8 cellular contexts compared by ENCODE assay signal in the genomic region with DNA sequence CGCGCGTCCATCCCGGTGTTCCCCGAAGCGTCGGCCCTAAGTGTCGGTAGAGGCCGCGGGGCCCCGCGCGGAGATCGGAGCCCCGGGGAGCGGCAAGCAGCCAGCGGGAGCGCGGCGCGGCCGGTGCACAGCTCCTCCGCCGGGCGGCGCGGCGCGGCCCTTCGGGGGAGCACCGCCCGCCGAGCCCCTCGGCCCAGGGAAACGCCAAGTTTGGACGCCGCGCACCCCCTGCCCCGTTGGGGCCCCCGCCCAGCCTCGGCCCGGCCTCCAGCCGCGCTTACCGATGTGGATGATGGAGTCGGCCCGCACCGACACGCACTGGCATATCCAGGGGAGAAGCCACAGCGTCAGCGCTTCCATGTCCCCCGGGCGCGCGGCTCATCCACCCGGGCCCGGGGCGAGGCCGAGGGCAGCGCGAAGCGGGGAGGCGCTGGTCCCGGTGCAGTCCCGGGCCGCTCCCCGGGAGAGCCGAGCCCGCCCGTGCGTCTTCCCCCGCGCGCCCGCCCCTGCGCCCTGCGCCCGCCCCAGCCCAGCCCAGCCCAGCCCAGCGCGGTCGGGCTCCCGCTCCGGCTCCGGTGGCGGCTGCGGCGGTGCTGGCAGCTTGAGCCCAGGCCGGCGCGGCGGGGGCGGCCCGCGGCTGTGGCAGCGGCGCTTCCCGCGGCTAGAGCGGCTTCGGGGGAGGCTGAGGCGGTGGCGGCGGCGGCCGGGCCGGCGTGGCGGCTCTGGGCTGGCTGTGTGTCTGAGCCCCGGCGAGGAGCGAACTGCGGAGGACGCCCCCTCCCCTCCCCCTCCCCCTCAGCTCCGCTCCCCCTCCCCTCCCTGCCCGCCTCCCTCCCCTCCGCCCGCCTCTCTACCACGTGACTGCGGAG. TPM values are rescaled to one million over a fixed set of nuclear protein-coding genes. Genes with fewer than 3 reads are reported as not detected.
DNase-seq lines count a peak whose midpoint lies in the region; ATAC-seq and TF ChIP-seq lines count a peak whose summit lies in the region.

A gene (minus strand): TSS at position 763 of the 869 bp plus-strand sequence.

- peak within 1 kb of the TSS; percentile 89 for H3K4me3 Mint-ChIP-seq in T-helper 17 cell
- peak within 1 kb of the TSS; percentile 52 to 89 (median 80) for H3K4me3 Mint-ChIP-seq in naive thymus-derived CD4-positive, alpha-beta T cell

- peak within 1 kb of the TSS; percentile 69 for H3K4me2 ChIP-seq in DOHH2 (ENCODE audit: low read length)

- H3K4me3 ChIP-seq in DOHH2 (ENCODE audit: low read length) = peak within 1 kb of the TSS; percentile 68
- H3K4me3 ChIP-seq in esophagus squamous epithelium = peak within 1 kb of the TSS; percentile 33 to 66 (median 51)
- no peak within 1 kb of the TSS for H3K4me3 ChIP-seq in naive thymus-derived CD4-positive, alpha-beta T cell (ENCODE audit: low read length)

- ATAC-seq in T-helper 17 cell = peak; percentile 55
- ATAC-seq in naive thymus-derived CD4-positive, alpha-beta T cell = peak; percentile 33
- ATAC-seq in HG03565 (IDR thresholded peaks at IDR 0.05; ENCODE audit: unreplicated experiment) = no peak
- no peak for ATAC-seq in GM21381 (IDR thresholded peaks at IDR 0.05; ENCODE audit: unreplicated experiment)

- WGBS in esophagus squamous epithelium, 2 donors = 0% methylated on average over 6 of the region's 119 CpGs; no CpG with 5 or more reads in 1 of the 2 donors

- H3K4me1 Mint-ChIP-seq in T-helper 17 cell = peaks cover 6% of the 10 kb centered on the region
- H3K4me1 Mint-ChIP-seq in naive thymus-derived CD4-positive, alpha-beta T cell = peaks cover 6 to 25% (median 15%) of the 10 kb centered on the region in 7 donors

- TF ChIP-seq POLR2A in esophagus squamous epithelium (IDR thresholded peaks at IDR 0.05) = no peak

- H3K36me3 ChIP-seq in DOHH2 (ENCODE audit: control insufficient read depth, low read length) (no peaks in the 10 kb centered on the region), esophagus squamous epithelium (no peaks in the 10 kb centered on the region)
- no peaks in the 10 kb centered on the region for H3K36me3 ChIP-seq in naive thymus-derived CD4-positive, alpha-beta T cell (ENCODE audit: control insufficient read depth in 2 of 3, insufficient read depth in 3 of 3, low read length in 3 of 3)

- POLR2A ChIA-PET in HEK293T (lab: Yijun Ruan, JAX) = interaction anchor here (1.0 to 1.3 kb wide), 2 partner anchors 8 to 35 kb away, joined by 3 read pairs; no protein-coding TSS in a partner anchor
- POLR2A ChIA-PET in naive thymus-derived CD4-positive, alpha-beta T cell (lab: Charles Lee) = no interaction called here

- H3K27ac Mint-ChIP-seq in T-helper 17 cell = no peak within 1 kb of the TSS
- H3K27ac Mint-ChIP-seq in naive thymus-derived CD4-positive, alpha-beta T cell = no peak within 1 kb of the TSS

- TF ChIP-seq CTCF in DOHH2 (IDR thresholded peaks at IDR 0.05; ENCODE audit: low read depth, low read length, poor library complexity, severe bottlenecking) (no peak), esophagus squamous epithelium (IDR thresholded peaks at IDR 0.05) (peak in 1 of 6 experiments; percentile 7)

- H3K4me1 ChIP-seq in DOHH2 (ENCODE audit: control insufficient read depth, low read length) = peaks cover 10% of the 10 kb centered on the region
- peaks cover 14 to 51% (median 41%) of the 10 kb centered on the region in 3 donors for H3K4me1 ChIP-seq in esophagus squamous epithelium
- peaks cover 0 to 11% of the 10 kb centered on the region in 2 donors for H3K4me1 ChIP-seq in naive thymus-derived CD4-positive, alpha-beta T cell (ENCODE audit: control insufficient read depth in 2 of 2, insufficient read depth in 2 of 2, low read length in 2 of 2)

- H3K27ac ChIP-seq in DOHH2 (ENCODE audit: low read depth, low read length) (no peak within 1 kb of the TSS), esophagus squamous epithelium (peak within 1 kb of the TSS in 2 of 4 donors; percentile 56 to 62)
- no peak within 1 kb of the TSS for H3K27ac ChIP-seq in naive thymus-derived CD4-positive, alpha-beta T cell (ENCODE audit: low read depth, low read length)

- H3K79me2 ChIP-seq in DOHH2 (ENCODE audit: control insufficient read depth, low read length) = no peaks in the 10 kb centered on the region

- H3K9me2 ChIP-seq in DOHH2 (replicated peaks; ENCODE audit: control insufficient read depth, low read length) = no peaks in the 10 kb centered on the region

- H3K27me3 ChIP-seq in DOHH2 (ENCODE audit: control insufficient read depth, low read length) (peaks cover 54% of the 10 kb centered on the region), esophagus squamous epithelium (peaks cover 12 to 100% (median 22%) of the 10 kb centered on the region in 4 donors)
- H3K27me3 ChIP-seq in naive thymus-derived CD4-positive, alpha-beta T cell (ENCODE audit: control insufficient read depth in 2 of 2, insufficient read depth in 2 of 2, low read length in 2 of 2) = peaks cover 0 to 15% of the 10 kb centered on the region in 2 donors

- CTCF ChIA-PET in HEK293T (lab: Yijun Ruan, JAX) = no interaction called here
- CTCF ChIA-PET in naive thymus-derived CD4-positive, alpha-beta T cell (lab: Charles Lee) = interaction anchor here (0.6 kb wide), 1 partner anchor 1929 kb away, joined by 3 read pairs; no protein-coding TSS in a partner anchor

- H4K20me1 ChIP-seq in DOHH2 (ENCODE audit: control insufficient read depth, insufficient read depth, low read depth, low read length) = peaks cover 10% of the 10 kb centered on the region; the same call in 1 of the 2 replicates

- peaks cover 12% of the 10 kb centered on the region for H3K36me3 Mint-ChIP-seq in T-helper 17 cell (ENCODE audit: low read depth)
- H3K36me3 Mint-ChIP-seq in naive thymus-derived CD4-positive, alpha-beta T cell = peaks cover 0 to 3% (median 0%) of the 10 kb centered on the region in 5 donors

- H3K9me3 ChIP-seq in DOHH2 (ENCODE audit: control insufficient read depth, insufficient read depth, low read length) (no peaks in the 10 kb centered on the region), T-helper 17 cell (ENCODE audit: control insufficient read depth, low read length, poor library complexity, severe bottlenecking) (no peaks in the 10 kb centered on the region), esophagus squamous epithelium (no peaks in the 10 kb centered on the region)
- H3K9me3 ChIP-seq in naive thymus-derived CD4-positive, alpha-beta T cell (ENCODE audit: control insufficient read depth in 2 of 3, low read length in 3 of 3) = no peaks in the 10 kb centered on the region

- DNase-seq in HEK293T (ENCODE audit: extremely low spot score) = peak; percentile 83
- DNase-seq in T-helper 17 cell = no peak
- no peak for DNase-seq in esophagus squamous epithelium (lab: John Stamatoyannopoulos, UW)
- DNase-seq in naive thymus-derived CD4-positive, alpha-beta T cell = peak in 3 of 9 donors; percentile 19 to 44 (median 19)
- DNase-seq in SW 1271 (lab: John Stamatoyannopoulos, UW) = no peak

- no peaks in the 10 kb centered on the region for H3F3A ChIP-seq in DOHH2 (ENCODE audit: control insufficient read depth, insufficient read depth)

- intact Hi-C loops in esophagus squamous epithelium (cut with DNase I) = loop anchor here (10.0 kb wide), 1 partner anchor 821 kb away; no protein-coding TSS in a partner anchor
- intact Hi-C loops in naive thymus-derived CD4-positive, alpha-beta T cell (cut with micrococcal nuclease) = no loop called here

- H3K27me3 Mint-ChIP-seq in T-helper 17 cell = peaks cover 75% of the 10 kb centered on the region
- peaks cover 56 to 78% (median 62%) of the 10 kb centered on the region in 5 donors for H3K27me3 Mint-ChIP-seq in naive thymus-derived CD4-positive, alpha-beta T cell

- H3K9me3 Mint-ChIP-seq in naive thymus-derived CD4-positive, alpha-beta T cell = no peaks in the 10 kb centered on the region

TF ChIP-seq in HEK293T, 16 proteins besides CTCF, POLR2A, EP300 and RAD21:
- TF ChIP-seq LEF1 (IDR thresholded peaks at IDR 0.05; ENCODE audit: borderline replicate concordance) (0 out of 2 replicates have a peak, but pooled peaks have one; percentile 26), SUZ12 (IDR thresholded peaks at IDR 0.05) (no peak)
TF ChIP-seq in HEK293T: peak in this region for 1.

RNA-seq across cellular contexts. Expression of the gene that starts here (rescaled TPM):
- total RNA-seq in T-helper 17 cell (not detected), esophagus squamous epithelium (1 to 10 TPM in 1 of 4 donors, under 1 TPM in 3; 0.03 to 2.7 (median 0.49) TPM)
- total RNA-seq in naive thymus-derived CD4-positive, alpha-beta T cell = not detected
- not detected for polyA plus RNA-seq in naive thymus-derived CD4-positive, alpha-beta T cell

Comparison
In these comparisons a context has a peak if more than half of its experiments do, and no peak if none do; other contexts are left out.
1. Peak in ATAC-seq in T-helper 17 cell; RNA of the gene not detected or under 1 TPM.
2. Peak in ATAC-seq in naive thymus-derived CD4-positive, alpha-beta T cell; RNA of the gene not detected or under 1 TPM.